Comparison of ENCODE assay signal across 9 cellular contexts in genomic region chr10:100988166-100988565, GRCh38. TPM values are rescaled to one million over a fixed set of nuclear protein-coding genes. Genes with fewer than 3 reads are reported as not detected.
A peak's percentile ranks its signal among the peaks of the same experiment; 100 is the strongest.
DNase-seq lines count a peak whose midpoint lies in the region; ATAC-seq and TF ChIP-seq lines count a peak whose summit lies in the region.
"Had no signal": no experiment of that assay in that cellular context is flagged by ENCODE, and none has a peak within 500 bp of the region (broad histone marks: within the 10 kb centered on the region; RNA-seq: fewer than 3 reads in every experiment).

No MANE protein-coding gene starts in this region.

- peaks cover 47% of the 10 kb centered on the region for H3K36me3 ChIP-seq in RWPE2 (ENCODE audit: low read depth)
- H3K36me3 ChIP-seq in fibroblast of lung (ENCODE audit: control insufficient read depth, insufficient read depth, low read length): peaks cover 19% of the 10 kb centered on the region
- H3K36me3 ChIP-seq in psoas muscle (ENCODE audit: insufficient read depth in 1 of 2, low read depth in 1 of 2): peaks cover 0 to 74% of the 10 kb centered on the region in 2 donors

- peak overlapping the region; percentile 28 for H3K9ac ChIP-seq in fibroblast of lung (ENCODE audit: insufficient read depth, low read length)

- DNase-seq in RWPE2 (ENCODE audit: low spot score): no peak
- no peak for DNase-seq in fibroblast of lung (ENCODE audit: low read depth in 2 of 2)
- peak in 1 of 2 donors; percentile 41 for DNase-seq in psoas muscle
- DNase-seq in AG08395 (ENCODE audit: low spot score): no peak
- DNase-seq in AG20443 (ENCODE audit: low spot score): no peak
- DNase-seq: NCI-H446 treated with DMSO at 0.1 percent for 48 hours had no signal

- H3K27me3 ChIP-seq in RWPE2 (ENCODE audit: insufficient read depth, poor library complexity, severe bottlenecking) (no peaks in the 10 kb centered on the region), fibroblast of lung (ENCODE audit: control insufficient read depth, insufficient read depth, low read length) (no peaks in the 10 kb centered on the region), psoas muscle (ENCODE audit: insufficient read depth in 3 of 3, low read length in 2 of 3) (no peaks in the 10 kb centered on the region)

- intact Hi-C loops in psoas muscle (cut with DNase I): no loop called here

- no peaks in the 10 kb centered on the region for H4K20me1 ChIP-seq in fibroblast of lung (ENCODE audit: control insufficient read depth, extremely low read depth, insufficient read depth, low read length)

- H3K79me2 ChIP-seq in fibroblast of lung (ENCODE audit: control insufficient read depth, insufficient read depth, low read length): peaks cover 33% of the 10 kb centered on the region

- TF ChIP-seq CTCF in RWPE2 (IDR thresholded peaks at IDR 0.05; ENCODE audit: poor library complexity, severe bottlenecking) (no peak), fibroblast of lung (conservative IDR thresholded peaks at IDR 0.05 in 1 of 2, IDR thresholded peaks at IDR 0.05 in 1 of 2; ENCODE audit: low read depth in 1 of 2, low read length in 2 of 2) (no peak), psoas muscle (IDR thresholded peaks at IDR 0.05) (no peak)

- no peak overlapping the region for H2AFZ ChIP-seq in fibroblast of lung (ENCODE audit: low read length)

- H3K4me2 ChIP-seq in fibroblast of lung (ENCODE audit: extremely low read depth, insufficient read depth, low read length): peak overlapping the region; percentile 98

- H3K27ac ChIP-seq in RWPE2 (ENCODE audit: poor library complexity, severe bottlenecking) (no peak overlapping the region), fibroblast of lung (ENCODE audit: insufficient read depth, low read length) (peak overlapping the region; percentile 79), psoas muscle (peak overlapping the region; percentile 80)

- no peaks in the 10 kb centered on the region for H3K9me3 ChIP-seq in RWPE2 (ENCODE audit: severe bottlenecking)
- no peaks in the 10 kb centered on the region for H3K9me3 ChIP-seq in fibroblast of lung (ENCODE audit: control insufficient read depth, insufficient read depth, low read depth, low read length)
- H3K9me3 ChIP-seq in psoas muscle: no peaks in the 10 kb centered on the region

- 54 to 57% (median 57%) methylated on average over 10 of the region's 10 CpGs for WGBS in psoas muscle, 3 donors

- peak overlapping the region; percentile 95 for H3K4me3 ChIP-seq in GM08714 (ENCODE audit: low read length)
- H3K4me3 ChIP-seq in RWPE2 (ENCODE audit: severe bottlenecking): peak overlapping the region; percentile 97
- H3K4me3 ChIP-seq in fibroblast of lung (replicated peaks in 1 of 4; ENCODE audit: control extremely low read depth in 1 of 4, insufficient read depth in 1 of 4, low read depth in 3 of 4, low read length in 4 of 4): peak overlapping the region; percentile 79 to 99 (median 98)
- peak overlapping the region; percentile 76 for H3K4me3 ChIP-seq in psoas muscle

- ATAC-seq in RWPE2 (ENCODE audit: low read depth): no peak
- no peak for ATAC-seq in psoas muscle
- ATAC-seq in HG02678 (IDR thresholded peaks at IDR 0.05; ENCODE audit: unreplicated experiment): no peak
- ATAC-seq in HG03342 (IDR thresholded peaks at IDR 0.05; ENCODE audit: unreplicated experiment): no peak

- peaks cover 7% of the 10 kb centered on the region for H3K4me1 ChIP-seq in RWPE2 (ENCODE audit: insufficient read depth, poor library complexity, severe bottlenecking)
- peaks cover 8% of the 10 kb centered on the region for H3K4me1 ChIP-seq in fibroblast of lung (ENCODE audit: control insufficient read depth, extremely low read depth, insufficient read depth, low read length)
- peaks cover 31% of the 10 kb centered on the region for H3K4me1 ChIP-seq in psoas muscle

RNA-seq across cellular contexts. Expression of gene TWNK, which starts 0.8 kb away (rescaled TPM):
- total RNA-seq in fibroblast of lung (6.1 and 8.0 TPM in 2 replicates), psoas muscle (10 to 100 TPM; 11.0 to 29.0 (median 19.5) TPM)
- polyA plus RNA-seq in fibroblast of lung (3.8 and 6.7 TPM in 2 replicates), psoas muscle (10 to 100 TPM; 14.7 to 23.8 (median 22.6) TPM)
- polyA plus RNA-seq in fibroblast of lung (2012): 4.1 and 6.2 TPM in 2 replicates
- 7.5 and 14.6 TPM in 2 replicates for polyA minus RNA-seq in fibroblast of lung (ENCODE audit: low replicate concordance)

RNA-seq across cellular contexts. Expression of gene MRPL43, which starts 0.9 kb away (rescaled TPM):
- total RNA-seq in fibroblast of lung (54.4 and 61.4 TPM in 2 replicates), psoas muscle (10 to 100 TPM; 56.6 to 90.1 (median 72.6) TPM)
- polyA plus RNA-seq in fibroblast of lung (62.1 and 87.5 TPM in 2 replicates), psoas muscle (100 to 1,000 TPM; 106 to 159 (median 111) TPM)
- polyA plus RNA-seq in fibroblast of lung (2012): 102 and 139 TPM in 2 replicates
- 31.9 and 43.6 TPM in 2 replicates for polyA minus RNA-seq in fibroblast of lung (ENCODE audit: low replicate concordance)

RNA-seq across cellular contexts. Expression of gene LZTS2, which starts 11.4 kb away (rescaled TPM):
- total RNA-seq in fibroblast of lung (120 and 129 TPM in 2 replicates), psoas muscle (10 to 100 TPM; 20.1 to 66.0 (median 28.7) TPM)
- polyA plus RNA-seq in fibroblast of lung (33.2 and 34.7 TPM in 2 replicates), psoas muscle (10 to 100 TPM; 19.0 to 24.6 (median 20.0) TPM)
- polyA plus RNA-seq in fibroblast of lung (2012): 71.7 and 81.3 TPM in 2 replicates
- 51.1 and 59.0 TPM in 2 replicates for polyA minus RNA-seq in fibroblast of lung (ENCODE audit: low replicate concordance)

RNA-seq across cellular contexts. Expression of gene SEMA4G, which starts 18.9 kb away (rescaled TPM):
- total RNA-seq in fibroblast of lung (0.51 and 1.8 TPM in 2 replicates), psoas muscle (1 to 10 TPM in 2 of 4 donors, under 1 TPM in 2; 0.74 to 1.4 (median 0.89) TPM)
- polyA plus RNA-seq in fibroblast of lung (3.2 and 3.5 TPM in 2 replicates), psoas muscle (under 1 TPM; 0.08 to 0.48 (median 0.30) TPM)
- polyA plus RNA-seq in fibroblast of lung (2012): 3.7 and 5.5 TPM in 2 replicates
- 13.9 and 14.5 TPM in 2 replicates for polyA minus RNA-seq in fibroblast of lung (ENCODE audit: low replicate concordance)

RNA-seq across cellular contexts. Expression of gene PDZD7, which starts 42.8 kb away (rescaled TPM):
- total RNA-seq in fibroblast of lung (1.3 TPM in 2 replicates), psoas muscle (under 1 TPM in 2 of 4 donors, not detected in 2; 0.08 to 0.54 TPM)
- polyA plus RNA-seq in fibroblast of lung (0.42 and 0.50 TPM in 2 replicates), psoas muscle (under 1 TPM; 0.04 to 0.30 (median 0.06) TPM)
- polyA plus RNA-seq in fibroblast of lung (2012): 1.0 and 1.4 TPM in 2 replicates
- 0.08 TPM in 1 of 2 replicates, not detected in the other for polyA minus RNA-seq in fibroblast of lung (ENCODE audit: low replicate concordance)
